28 cellular contexts compared by ENCODE assay signal in genomic region chr3:153050978-153051377, GRCh38.
DNase-seq lines count a peak whose midpoint lies in the region; ATAC-seq, FAIRE-seq and TF ChIP-seq lines count a peak whose summit lies in the region.
"Had no signal": no experiment of that assay in that cellular context is flagged by ENCODE, and none has a peak within 500 bp of the region (broad histone marks: within the 10 kb centered on the region; RNA-seq: fewer than 3 reads in every experiment).

No MANE protein-coding gene starts in this region.

- no peak for TF ChIP-seq EP300 in SK-N-SH (IDR thresholded peaks at IDR 0.05; ENCODE audit: borderline replicate concordance in 1 of 2, low read depth in 1 of 2, low read length in 1 of 2)

- no peaks in the 10 kb centered on the region for H3K36me3 Mint-ChIP-seq in type B pancreatic cell
- H3K36me3 Mint-ChIP-seq: naive B cell had no signal

- peak overlapping the region; percentile 87 for H3K27ac Mint-ChIP-seq in type B pancreatic cell
- H3K27ac Mint-ChIP-seq: activated CD8-positive, alpha-beta T cell treated with anti-CD3 and anti-CD28 coated beads, Interleukin-2, amount 10 ng/mL, durations not matched to agents 7 days and 5 days; activated naive CD4-positive, alpha-beta T cell treated with anti-CD3 and anti-CD28 coated beads for 36 hours; B cell had no signal

- H3K79me2 ChIP-seq in SK-N-SH (ENCODE audit: insufficient read depth) (no peaks in the 10 kb centered on the region), keratinocyte (ENCODE audit: control insufficient read depth, insufficient read depth, low read length) (no peaks in the 10 kb centered on the region)

- H3K9me3 ChIP-seq in SK-N-SH (no peaks in the 10 kb centered on the region), keratinocyte (ENCODE audit: control insufficient read depth, low read depth, low read length) (no peaks in the 10 kb centered on the region)
- H3K9me3 ChIP-seq: thyroid gland had no signal

- H3K4me1 Mint-ChIP-seq in type B pancreatic cell (ENCODE audit: unreplicated experiment): no peaks in the 10 kb centered on the region
- H3K4me1 Mint-ChIP-seq: B cell had no signal

- H3K4me3 ChIP-seq in SK-N-SH (ENCODE audit: low read depth in 2 of 2, low read length in 1 of 2): peak overlapping the region in 1 of 2 experiments; percentile 44; a peak in 1 of 4 replicates
- H3K4me3 ChIP-seq in brain microvascular endothelial cell (ENCODE audit: low read depth, low read length): no peak overlapping the region
- no peak overlapping the region for H3K4me3 ChIP-seq in keratinocyte (ENCODE audit: control insufficient read depth in 2 of 3, extremely low read depth in 1 of 3, insufficient read depth in 2 of 3, low read depth in 1 of 3, low read length in 3 of 3)
- H3K4me3 ChIP-seq: lung, thyroid gland had no signal

- POLR2A ChIA-PET in SK-N-SH (lab: Yijun Ruan, JAX) (no interaction called here), HEK293T (lab: Yijun Ruan, JAX) (interaction anchor here (1.2 kb wide), 1 partner anchor 110 kb away, joined by 5 read pairs; no protein-coding TSS in a partner anchor)

- no peak for TF ChIP-seq RAD21 in SK-N-SH (IDR thresholded peaks at IDR 0.05; ENCODE audit: low read length)

- no peak for FAIRE-seq in keratinocyte (lab: Jason Lieb, UNC)
- FAIRE-seq: frontal cortex, HepG2 had no signal

- no peaks in the 10 kb centered on the region for H3K9me1 ChIP-seq in keratinocyte (ENCODE audit: control insufficient read depth, extremely low read depth, insufficient read depth, low read length)

- H3F3A ChIP-seq in SK-N-SH (replicated peaks; ENCODE audit: insufficient read depth): peaks cover 33% of the 10 kb centered on the region

- H4K20me1 ChIP-seq in SK-N-SH (ENCODE audit: insufficient read depth): no peaks in the 10 kb centered on the region
- H4K20me1 ChIP-seq in keratinocyte (ENCODE audit: control insufficient read depth, extremely low read depth, insufficient read depth, low read length): no peaks in the 10 kb centered on the region

- H3K9me3 Mint-ChIP-seq in type B pancreatic cell: no peaks in the 10 kb centered on the region
- H3K9me3 Mint-ChIP-seq: activated naive CD4-positive, alpha-beta T cell treated with anti-CD3 and anti-CD28 coated beads for 36 hours; activated T-cell treated with anti-CD3 and anti-CD28 coated beads, Interleukin-2, amount 50 U/mL, for 4 hours; naive B cell had no signal

- CTCF ChIA-PET in SK-N-SH (lab: Yijun Ruan, JAX) (interaction anchor here (0.6 kb wide), 1 partner anchor 14 kb away, joined by 3 read pairs; no protein-coding TSS in a partner anchor), HEK293T (lab: Yijun Ruan, JAX) (no interaction called here)

- H2AFZ ChIP-seq in SK-N-SH (ENCODE audit: low read depth): peak overlapping the region; percentile 79
- H2AFZ ChIP-seq in keratinocyte (ENCODE audit: control insufficient read depth, low read length): no peak overlapping the region

- dilution Hi-C loops in keratinocyte (cut with MboI; ENCODE audit: extremely low pct_ligation_motif_present, low sequenced_read_pairs): no loop called here

- in situ Hi-C loops in brain microvascular endothelial cell (cut with HindIII; ENCODE audit: low pct_ligation_motif_present, low sequenced_read_pairs): loop anchor here (25.0 kb wide), 2 partner anchors 111 to 236 kb away; partner anchors contain the start of gene RAP2B

- no peak overlapping the region for H3K4me3 Mint-ChIP-seq in type B pancreatic cell
- H3K4me3 Mint-ChIP-seq: activated CD8-positive, alpha-beta T cell treated with anti-CD3 and anti-CD28 coated beads, Interleukin-2, amount 10 ng/mL, durations not matched to agents 7 days and 5 days; activated naive CD4-positive, alpha-beta T cell treated with anti-CD3 and anti-CD28 coated beads for 36 hours; activated T-cell treated with anti-CD3 and anti-CD28 coated beads, Interleukin-2, amount 50 U/mL, for 4 hours; B cell; naive B cell had no signal

- DNase-seq in SK-N-SH (no peak), brain microvascular endothelial cell (no peak), keratinocyte (ENCODE audit: low read depth, low spot score) (no peak), type B pancreatic cell (ENCODE audit: extremely low spot score, unreplicated experiment) (no peak), HEK293T (ENCODE audit: extremely low spot score) (no peak), hepatic stellate cell (ENCODE audit: low spot score) (no peak), NCI-H345 treated with DMSO at 0.1 percent for 48 hours (lab: John Stamatoyannopoulos, UW; ENCODE audit: unreplicated experiment) (no peak)
- DNase-seq: activated CD4-positive, alpha-beta T cell treated with anti-CD3 and anti-CD28 coated beads for 1 hour; activated CD8-positive, alpha-beta T cell treated with anti-CD3 and anti-CD28 coated beads, Interleukin-2, amount 10 ng/mL, durations not matched to agents 7 days and 5 days; activated naive CD4-positive, alpha-beta T cell treated with anti-CD3 and anti-CD28 coated beads for 36 hours; activated T-cell treated with anti-CD3 and anti-CD28 coated beads, Interleukin-2, amount 50 U/mL, for 4 hours; caudate nucleus; DMS79; MM.1S; naive B cell; NCI-H1436; NCI-H510A treated with DMSO at 0.1 percent for 48 hours; nucleus accumbens; RPMI8226; stimulated activated CD4-positive, alpha-beta T cell treated with anti-CD3 and anti-CD28 coated beads, Interleukin-2, amount 100 ng/mL, for 48 hours; stimulated activated naive CD8-positive, alpha-beta T cell treated with anti-CD3 and anti-CD28 coated beads, Interleukin-15, Interleukin-2, amounts not matched to agents 100 U/mL and 50 U/mL, for 24 hours; thyroid gland had no signal

- H3K27me3 ChIP-seq in SK-N-SH (ENCODE audit: insufficient read depth) (no peaks in the 10 kb centered on the region), brain microvascular endothelial cell (replicated peaks) (no peaks in the 10 kb centered on the region), keratinocyte (ENCODE audit: control insufficient read depth, extremely low read depth, insufficient read depth, low read length) (no peaks in the 10 kb centered on the region)
- H3K27me3 ChIP-seq: thyroid gland had no signal

- no peaks in the 10 kb centered on the region for H3K27me3 Mint-ChIP-seq in type B pancreatic cell
- H3K27me3 Mint-ChIP-seq: naive B cell had no signal

- ATAC-seq in SK-N-SH treated with all-trans-retinoic acid at 6 μM for 48 hours: no peak
- ATAC-seq: activated CD8-positive, alpha-beta T cell treated with anti-CD3 and anti-CD28 coated beads, Interleukin-2, amount 10 ng/mL, durations not matched to agents 7 days and 5 days; activated T-cell treated with anti-CD3 and anti-CD28 coated beads, Interleukin-2, amount 50 U/mL, for 4 hours; stimulated activated naive CD8-positive, alpha-beta T cell treated with anti-CD3 and anti-CD28 coated beads, Interleukin-15, Interleukin-2, amounts not matched to agents 100 U/mL and 50 U/mL, for 24 hours had no signal

- 62% methylated on average over 6 of the region's 6 CpGs for WGBS in SK-N-SH (ENCODE audit: low lambda C conversion rate)

- H3K9me2 ChIP-seq in SK-N-SH: no peaks in the 10 kb centered on the region

- H3K4me2 ChIP-seq in SK-N-SH: peak overlapping the region; percentile 72; the same call in 1 of the 2 replicates
- H3K4me2 ChIP-seq in keratinocyte (ENCODE audit: control insufficient read depth, extremely low read depth, insufficient read depth, low read depth, low read length): peak overlapping the region; percentile 81

- peak overlapping the region; percentile 70; the same call in 1 of the 2 replicates for H3K9ac ChIP-seq in SK-N-SH
- H3K9ac ChIP-seq in keratinocyte (ENCODE audit: control insufficient read depth, extremely low read depth, insufficient read depth, low read length): peak overlapping the region; percentile 20

- H3K4me1 ChIP-seq in SK-N-SH (ENCODE audit: control insufficient read depth in 1 of 2, insufficient read depth in 2 of 2, low read depth in 1 of 2, low read length in 1 of 2): peaks cover 0 to 9% of the 10 kb centered on the region in 2 experiments; a peak in 2 of 4 replicates
- peaks cover 23% of the 10 kb centered on the region for H3K4me1 ChIP-seq in keratinocyte (ENCODE audit: control insufficient read depth, extremely low read depth, insufficient read depth, low read length)
- H3K4me1 ChIP-seq: thyroid gland had no signal

- TF ChIP-seq CTCF in SK-N-SH (IDR thresholded peaks at IDR 0.05) (peak; percentile 27; the same call in 1 of the 2 replicates), brain microvascular endothelial cell (IDR thresholded peaks at IDR 0.05; ENCODE audit: low read depth, low read length, missing control alignments) (peak; percentile 6), keratinocyte (optimal IDR thresholded peaks at IDR 0.05 in 1 of 3, IDR thresholded peaks at IDR 0.05 in 1 of 3, conservative IDR thresholded peaks at IDR 0.05 in 1 of 3; ENCODE audit: extremely low read depth in 1 of 3, insufficient read depth in 2 of 3, low read length in 3 of 3) (no peak), type B pancreatic cell (conservative IDR thresholded peaks at IDR 0.05) (no peak)

- no peaks in the 10 kb centered on the region for H3K36me3 ChIP-seq in SK-N-SH (replicated peaks in 1 of 2; ENCODE audit: control insufficient read depth in 1 of 2, insufficient read depth in 2 of 2, low read length in 1 of 2)
- no peaks in the 10 kb centered on the region for H3K36me3 ChIP-seq in brain microvascular endothelial cell (replicated peaks)
- no peaks in the 10 kb centered on the region for H3K36me3 ChIP-seq in keratinocyte (ENCODE audit: control insufficient read depth in 2 of 2, extremely low read depth in 1 of 2, insufficient read depth in 2 of 2, low read length in 2 of 2)
- H3K36me3 ChIP-seq: thyroid gland had no signal

- H3K27ac ChIP-seq in SK-N-SH (ENCODE audit: low read depth in 2 of 2, low read length in 1 of 2) (peak overlapping the region in 1 of 2 experiments; percentile 98; a peak in 3 of 4 replicates), brain microvascular endothelial cell (peak overlapping the region; percentile 85), keratinocyte (ENCODE audit: control insufficient read depth, insufficient read depth, low read length) (peak overlapping the region; percentile 92)
- H3K27ac ChIP-seq: 22Rv1, thyroid gland had no signal

TF ChIP-seq in SK-N-SH, 30 proteins besides CTCF, POLR2A, EP300 and RAD21 (continues in another document):
- no peak for TF ChIP-seq CHD2 (IDR thresholded peaks at IDR 0.05; ENCODE audit: low read length, partially characterized antibody)
- TF ChIP-seq GABPA (IDR thresholded peaks at IDR 0.05; ENCODE audit: low read depth): no peak
- no peak for TF ChIP-seq YY1 (IDR thresholded peaks at IDR 0.05; ENCODE audit: low read depth)
- TF ChIP-seq JUND (IDR thresholded peaks at IDR 0.05): no peak

TF ChIP-seq in SK-N-SH treated with all-trans-retinoic acid at 6 μM for 48 hours, 23 proteins besides CTCF, POLR2A, EP300 and RAD21 (continues in another document):
- no peak for TF ChIP-seq ZFP30 (CRISPR knock-in tag; IDR thresholded peaks at IDR 0.05)

TF ChIP-seq in HEK293T, 16 proteins besides CTCF, POLR2A, EP300 and RAD21 (continues in another document):
- TF ChIP-seq L3MBTL2 (conservative IDR thresholded peaks at IDR 0.05): no peak

Comparison
In these comparisons a context has a peak if more than half of its experiments do, and no peak if none do; other contexts are left out.
1. CTCF ChIP-seq: peak in SK-N-SH (single experiment) and brain microvascular endothelial cell (single experiment); none in keratinocyte (0 of 3) and type B pancreatic cell (single experiment).